23 cellular contexts compared by ENCODE assay signal in the genomic region with DNA sequence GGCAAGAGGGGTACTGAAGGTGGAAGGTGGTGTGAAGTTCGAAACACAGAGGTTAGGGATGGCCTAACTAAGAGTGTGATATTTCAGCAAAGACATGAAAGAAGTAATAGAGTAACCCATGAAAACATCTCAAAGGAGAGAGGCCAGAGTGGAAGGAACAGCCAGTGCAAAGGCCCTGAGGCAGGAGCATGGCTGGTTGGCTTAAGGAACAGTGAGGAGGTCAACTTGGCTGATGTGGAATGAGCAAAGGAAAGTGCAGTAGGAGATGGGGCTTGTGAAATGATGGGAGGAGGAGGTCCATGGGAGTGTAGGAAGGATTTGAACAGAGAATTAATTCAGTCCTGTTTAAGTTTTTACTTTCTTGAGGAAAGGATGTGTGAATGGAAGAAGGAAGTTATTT.
"Had no signal": no experiment of that assay in that cellular context is flagged by ENCODE, and none has a peak within 500 bp of the region (broad histone marks: within the 10 kb centered on the region; RNA-seq: fewer than 3 reads in every experiment).

No MANE protein-coding gene starts in this region.

- H3K4me3 Mint-ChIP-seq: IgD-negative memory B cell had no signal

- DNase-seq: Kasumi-1, MM.1S, NCI-H1092 treated with DMSO at 0.1 percent for 48 hours, NCI-H1436, NCI-H187, NCI-H2029, NCI-H2081 treated with DMSO at 0.1 percent for 48 hours, NCI-H2171, NCI-H226, NCI-H446, NCI-H510A, NCI-H524 treated with DMSO at 0.1 percent for 48 hours, NCI-H69, NCI-H774, PC-3, SHP77, SK-N-SH, SW 1271 had no signal

- H3K9me3 Mint-ChIP-seq: IgD-negative memory B cell had no signal

- H3K36me3 Mint-ChIP-seq: IgD-negative memory B cell had no signal

- H3K27ac Mint-ChIP-seq: IgD-negative memory B cell had no signal

- H3K4me2 ChIP-seq: KMS-11, SK-N-SH had no signal

- H3K27ac ChIP-seq: KMS-11, RWPE1 had no signal

- ATAC-seq: K562, Panc1, PC-3 had no signal

- H3K4me3 ChIP-seq: K562 had no signal

- H3K9ac ChIP-seq: KMS-11, SK-N-SH had no signal

- H3K27me3 Mint-ChIP-seq: IgD-negative memory B cell had no signal

- H3K9me3 ChIP-seq: SK-N-SH had no signal
